8 cellular contexts compared by ENCODE assay signal in the genomic region with DNA sequence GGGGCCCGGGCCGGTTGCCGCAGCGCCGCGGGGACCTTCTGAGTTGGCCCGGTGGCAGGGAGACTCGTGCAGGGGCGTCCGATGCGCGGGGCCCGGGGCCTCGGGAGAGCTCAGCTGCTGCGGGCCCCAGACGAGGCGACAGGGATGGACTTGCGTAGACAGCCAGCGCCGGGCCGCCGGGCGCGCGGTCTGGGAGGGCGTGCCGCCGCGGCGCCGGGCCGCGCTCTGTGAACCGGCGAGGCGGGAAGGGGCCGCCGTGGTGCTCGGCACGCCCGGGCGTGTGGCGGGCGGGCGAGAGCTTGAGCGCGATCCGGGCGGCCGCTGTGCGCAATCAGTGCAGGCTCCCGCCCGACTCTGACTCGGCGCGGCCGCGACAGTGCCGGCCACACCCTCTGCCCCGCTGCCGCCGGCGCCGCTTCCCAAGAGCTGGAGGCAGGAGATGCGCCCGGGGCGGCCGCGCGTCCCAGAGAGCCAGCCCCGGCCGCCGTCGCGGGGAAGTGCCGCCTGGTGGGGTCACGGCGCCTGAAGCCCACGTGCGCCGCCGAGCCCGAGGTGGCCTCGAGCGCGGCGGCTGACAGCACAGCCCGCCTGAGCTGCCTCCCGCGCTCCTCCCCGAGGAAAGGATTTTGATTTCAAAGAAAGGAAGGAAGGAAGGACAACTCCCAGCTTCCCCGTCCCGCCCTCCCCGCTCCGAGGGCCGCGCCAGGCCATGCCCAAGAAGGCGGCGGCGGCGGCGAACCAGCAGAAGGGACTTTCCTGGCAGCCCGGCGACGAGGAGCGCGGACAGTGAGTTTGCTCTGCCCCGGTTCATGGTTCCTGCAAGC. TPM values are rescaled to one million over a fixed set of nuclear protein-coding genes. Genes with fewer than 3 reads are reported as not detected.
DNase-seq lines count a peak whose midpoint lies in the region; ATAC-seq, FAIRE-seq and TF ChIP-seq lines count a peak whose summit lies in the region.

No MANE protein-coding gene starts in this region.

- no peaks in the 10 kb centered on the region for H3K9me3 ChIP-seq in pancreas

- intact Hi-C loops in Right ventricle myocardium superior (cut with DNase I) = loop anchor here (5.0 kb wide), 1 partner anchor 96 kb away; no protein-coding TSS in a partner anchor
- intact Hi-C loops in pancreas (cut with DNase I) = no loop called here

- no peaks in the 10 kb centered on the region for H3K36me3 ChIP-seq in pancreas

- peaks cover 6% of the 10 kb centered on the region for H3K36me3 Mint-ChIP-seq in activated naive CD4-positive, alpha-beta T cell treated with anti-CD3 and anti-CD28 coated beads, Interleukin-2, amount 50 U/mL, for 24 hours

- H3K27me3 ChIP-seq in pancreas = no peaks in the 10 kb centered on the region

- peak overlapping the region; percentile 89 to 98 (median 92) for H3K4me3 ChIP-seq in pancreas

- H3K27ac Mint-ChIP-seq in activated naive CD4-positive, alpha-beta T cell treated with anti-CD3 and anti-CD28 coated beads, Interleukin-2, amount 50 U/mL, for 24 hours = peak overlapping the region; percentile 77

- H3K27ac ChIP-seq in pancreas = peak overlapping the region; percentile 96 to 99 (median 97)

- ATAC-seq in GM18868 (IDR thresholded peaks at IDR 0.05; ENCODE audit: unreplicated experiment) (peak; percentile 36), HG03066 (IDR thresholded peaks at IDR 0.05; ENCODE audit: low read depth, unreplicated experiment) (peak; percentile 29), Right ventricle myocardium superior (ENCODE audit: poor library complexity) (peak; percentile 44), pancreas (peak; percentile 29 to 57 (median 34))

- DNase-seq in AG20443 (ENCODE audit: low spot score) (peak; percentile 80), RPMI8226 (peak; percentile 66), Right ventricle myocardium superior (peak; percentile 83), pancreas (peak; percentile 46 to 82 (median 66)), OCI-M2 (lab: John Stamatoyannopoulos, UW; ENCODE audit: unreplicated experiment) (no peak)

- no peak for FAIRE-seq in pancreas (lab: Jason Lieb, UNC)

- 0 to 1% methylated on average over 98 to 108 of the region's 108 CpGs for WGBS in pancreas, 2 donors

- peaks cover 4 to 30% (median 15%) of the 10 kb centered on the region in 3 donors for H3K4me1 ChIP-seq in pancreas

- H3K9me3 Mint-ChIP-seq in activated naive CD4-positive, alpha-beta T cell treated with anti-CD3 and anti-CD28 coated beads, Interleukin-2, amount 50 U/mL, for 24 hours = no peaks in the 10 kb centered on the region

- TF ChIP-seq CTCF in pancreas (IDR thresholded peaks at IDR 0.05) = no peak

- H3K4me1 Mint-ChIP-seq in activated naive CD4-positive, alpha-beta T cell treated with anti-CD3 and anti-CD28 coated beads, Interleukin-2, amount 50 U/mL, for 24 hours = peaks cover 42% of the 10 kb centered on the region

- H3K4me3 Mint-ChIP-seq in activated naive CD4-positive, alpha-beta T cell treated with anti-CD3 and anti-CD28 coated beads, Interleukin-2, amount 50 U/mL, for 24 hours = peak overlapping the region; percentile 97

- H3K27me3 Mint-ChIP-seq in activated naive CD4-positive, alpha-beta T cell treated with anti-CD3 and anti-CD28 coated beads, Interleukin-2, amount 50 U/mL, for 24 hours = no peaks in the 10 kb centered on the region

RNA-seq across cellular contexts. Expression of a gene that starts 0.7 kb away (rescaled TPM):
- total RNA-seq in Right ventricle myocardium superior (6.1 TPM), pancreas (10 to 100 TPM in 3 of 6 donors, 1 to 10 TPM in 3; 7.8 to 13.5 (median 10.0) TPM)
- 1 to 10 TPM; 3.1 to 4.4 TPM for polyA plus RNA-seq in pancreas

RNA-seq across cellular contexts. Expression of a gene that starts 11.8 kb away (rescaled TPM):
- total RNA-seq in Right ventricle myocardium superior (12.5 TPM), pancreas (10 to 100 TPM; 11.5 to 18.5 (median 14.0) TPM)
- 10 to 100 TPM; 10.5 to 13.0 TPM for polyA plus RNA-seq in pancreas
